14 cellular contexts compared by ENCODE assay signal in the genomic region with DNA sequence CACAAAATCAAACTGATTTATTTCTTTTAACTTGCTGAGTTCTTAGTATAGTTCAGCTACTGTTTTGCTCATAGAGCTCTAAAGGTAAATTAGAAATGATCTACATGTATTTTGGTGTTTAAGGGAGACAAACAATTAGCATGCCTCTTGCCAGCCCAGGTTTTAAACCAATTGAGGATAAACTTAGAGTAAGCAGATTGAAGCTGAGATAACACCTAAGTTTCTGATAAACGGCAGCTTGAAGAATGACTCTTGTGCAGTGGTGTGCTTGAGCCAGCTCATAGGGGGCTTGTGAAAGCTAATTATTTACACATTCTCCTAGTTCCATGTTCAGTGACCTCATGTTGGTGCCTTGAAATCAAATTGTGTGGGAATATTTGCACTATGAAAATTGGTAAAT.
A peak's percentile ranks its signal among the peaks of the same experiment; 100 is the strongest.
DNase-seq lines count a peak whose midpoint lies in the region; TF ChIP-seq lines count a peak whose summit lies in the region.
"Had no signal": no experiment of that assay in that cellular context is flagged by ENCODE, and none has a peak within 500 bp of the region (broad histone marks: within the 10 kb centered on the region; RNA-seq: fewer than 3 reads in every experiment).

No MANE protein-coding gene starts in this region.

- H3K4me2 ChIP-seq in mammary epithelial cell (ENCODE audit: insufficient read depth, low read depth, low read length), result no peak overlapping the region

- CTCF ChIA-PET in mammary epithelial cell (lab: Charles Lee; ENCODE audit: low non-redundant PET), result no interaction called here

- DNase-seq in mammary epithelial cell, result no peak
- DNase-seq in breast epithelium (ENCODE audit: low spot score in 2 of 2), result no peak
- DNase-seq in SK-N-DZ (ENCODE audit: low spot score), result peak; percentile 11
- peak; percentile 10 for DNase-seq in fibroblast of villous mesenchyme (ENCODE audit: low read depth)
- DNase-seq in retinal pigment epithelial cell (ENCODE audit: low read depth), result peak; percentile 14
- no peak for DNase-seq in hepatic stellate cell (ENCODE audit: low spot score)
- DNase-seq in activated CD4-positive, alpha-beta T cell treated with anti-CD3 and anti-CD28 coated beads for 48 hours, result no peak
- DNase-seq in amygdala (lab: John Stamatoyannopoulos, UW), result no peak
- DNase-seq: CD8-positive, alpha-beta T cell; COR-L47; DMS153; GOT3; H9 had no signal

- H3K9me3 ChIP-seq in mammary epithelial cell (replicated peaks; ENCODE audit: insufficient read depth, low read length), result no peaks in the 10 kb centered on the region
- H3K9me3 ChIP-seq in breast epithelium, result no peaks in the 10 kb centered on the region

- no peaks in the 10 kb centered on the region for H3K79me2 ChIP-seq in mammary epithelial cell (ENCODE audit: insufficient read depth, low read length)

- in situ Hi-C loops in mammary epithelial cell (cut with MboI; ENCODE audit: low sequenced_read_pairs in 2 of 2), result no loop called here

- H4K20me1 ChIP-seq in mammary epithelial cell (ENCODE audit: insufficient read depth, low read length), result no peaks in the 10 kb centered on the region

- H2AFZ ChIP-seq in mammary epithelial cell (ENCODE audit: low read depth, low read length), result peak overlapping the region; percentile 16

- H3K27me3 ChIP-seq in mammary epithelial cell (ENCODE audit: insufficient read depth, low read length) (no peaks in the 10 kb centered on the region), breast epithelium (no peaks in the 10 kb centered on the region)

- no peak for TF ChIP-seq CTCF in mammary epithelial cell (conservative IDR thresholded peaks at IDR 0.05 in 1 of 2, IDR thresholded peaks at IDR 0.05 in 1 of 2; ENCODE audit: extremely low read depth in 1 of 2, insufficient read depth in 1 of 2, low read depth in 1 of 2, low read length in 2 of 2)
- no peak for TF ChIP-seq CTCF in breast epithelium (IDR thresholded peaks at IDR 0.05)
- no peak for TF ChIP-seq CTCF in fibroblast of villous mesenchyme (IDR thresholded peaks at IDR 0.05; ENCODE audit: insufficient read depth, low read depth, low read length)
- no peak for TF ChIP-seq CTCF in retinal pigment epithelial cell (conservative IDR thresholded peaks at IDR 0.05; ENCODE audit: low read depth, low read length)

- H3K27ac ChIP-seq in mammary epithelial cell (ENCODE audit: insufficient read depth, low read depth, low read length) (no peak overlapping the region), breast epithelium (no peak overlapping the region)
- H3K27ac ChIP-seq: 22Rv1 had no signal

- no TSS peak for BruUV-seq in mammary epithelial cell (replicated peaks; lab: Mats Ljungman, UMichigan)

- H3K36me3 ChIP-seq in mammary epithelial cell (ENCODE audit: insufficient read depth, low read length) (no peaks in the 10 kb centered on the region), breast epithelium (no peaks in the 10 kb centered on the region)

- dilution Hi-C loops in mammary epithelial cell (cut with HindIII; ENCODE audit: low sequenced_read_pairs), result no loop called here

- TF ChIP-seq POLR2A in breast epithelium (IDR thresholded peaks at IDR 0.05), result no peak

- WGBS in mammary epithelial cell (ENCODE audit: low coverage, missing lambda C conversion rate), result 11% methylated on average over 1 of the region's 1 CpG

- intact Hi-C loops in mammary epithelial cell (cut with micrococcal nuclease) (no loop called here), breast epithelium (cut with DNase I; ENCODE audit: low total_unique reads) (no loop called here)

- no peak overlapping the region for H3K4me3 ChIP-seq in mammary epithelial cell (replicated peaks in 1 of 3; ENCODE audit: insufficient read depth in 1 of 3, low read depth in 2 of 3, low read length in 3 of 3)
- no peak overlapping the region for H3K4me3 ChIP-seq in breast epithelium
- no peak overlapping the region for H3K4me3 ChIP-seq in fibroblast of villous mesenchyme (ENCODE audit: low read depth, low read length)
- no peak overlapping the region for H3K4me3 ChIP-seq in retinal pigment epithelial cell (ENCODE audit: low read length)

- no peaks in the 10 kb centered on the region for H3K4me1 ChIP-seq in mammary epithelial cell (ENCODE audit: insufficient read depth, low read length)
- H3K4me1 ChIP-seq in breast epithelium, result no peaks in the 10 kb centered on the region

- H3K9ac ChIP-seq in mammary epithelial cell (ENCODE audit: insufficient read depth, low read length), result no peak overlapping the region

Comparison
In these comparisons a context has a peak if more than half of its experiments do, and no peak if none do; other contexts are left out.
1. DNase-seq: peak in SK-N-DZ (single experiment), fibroblast of villous mesenchyme (single experiment) and retinal pigment epithelial cell (single experiment); none in mammary epithelial cell (single experiment), breast epithelium (0 of 2), hepatic stellate cell (single experiment), activated CD4-positive, alpha-beta T cell treated with anti-CD3 and anti-CD28 coated beads for 48 hours (single experiment) and amygdala (0 of 56).